In the genomic region with DNA sequence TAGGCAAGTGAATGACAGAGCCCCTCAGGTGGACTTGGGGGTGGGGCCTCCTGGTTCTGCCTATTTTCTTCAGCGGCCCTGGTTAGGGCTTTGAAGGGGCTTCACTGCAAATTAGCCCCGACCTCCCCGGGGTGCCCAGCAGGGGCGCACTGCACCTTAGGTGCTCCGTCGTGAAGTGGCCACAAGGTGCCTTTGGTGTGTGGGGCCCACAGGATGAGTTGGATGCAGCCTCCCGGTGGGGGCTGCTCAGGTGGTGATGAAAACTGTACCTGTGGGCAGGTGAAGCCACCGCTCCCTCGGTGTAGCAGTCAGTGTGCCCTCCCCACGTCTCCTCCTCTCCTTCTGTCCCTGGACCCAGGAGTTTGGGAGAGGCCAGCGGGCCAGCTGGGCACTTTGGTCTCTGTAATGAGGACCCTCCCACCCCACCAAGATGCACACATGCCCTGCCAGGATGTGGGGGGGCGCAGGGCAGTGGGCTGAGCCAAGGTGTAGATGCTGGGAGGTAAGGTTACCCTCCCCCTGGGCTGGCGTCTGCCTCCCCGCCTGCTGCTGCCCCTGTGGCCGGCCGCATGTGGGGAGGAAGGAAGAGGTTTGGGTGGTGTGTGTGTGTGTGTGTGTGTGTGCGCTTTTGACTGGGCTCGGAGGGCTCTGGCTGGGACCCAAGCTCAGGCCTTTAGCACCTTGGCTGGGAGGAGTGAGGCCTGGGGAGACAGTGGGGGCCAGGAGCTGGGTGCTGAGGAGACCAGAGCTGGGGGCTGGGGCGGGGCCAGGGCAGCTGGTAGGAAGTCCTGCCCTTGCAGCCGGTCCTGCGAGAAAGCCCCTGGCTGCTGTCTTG, we compare ENCODE assay signal across 8 cellular contexts. TPM values are rescaled to one million over a fixed set of nuclear protein-coding genes. Genes with fewer than 3 reads are reported as not detected.
A peak's percentile ranks its signal among the peaks of the same experiment; 100 is the strongest.
DNase-seq lines count a peak whose midpoint lies in the region; ATAC-seq, FAIRE-seq and TF ChIP-seq lines count a peak whose summit lies in the region.

No MANE protein-coding gene starts in this region.

- CTCF ChIA-PET in T-cell (lab: Charles Lee) = interaction anchor here (0.6 to 1.0 kb wide), 6 partner anchors 10 to 1249 kb away, joined by 3 to 4 read pairs (median 3); a partner anchor contains a TSS

- H3K4me2 ChIP-seq in parathyroid adenoma (ENCODE audit: low read length) = no peak overlapping the region

- H3K27ac ChIP-seq in parathyroid adenoma = no peak overlapping the region

- no peak overlapping the region for H3K9ac ChIP-seq in parathyroid adenoma

- H3K9me3 Mint-ChIP-seq in T-cell = no peaks in the 10 kb centered on the region

- in situ Hi-C loops in GM13976 (cut with MboI; ENCODE audit: low sequenced_read_pairs, unreplicated experiment) = no loop called here

- DNase-seq in GM13976 (ENCODE audit: low spot score) = peak; percentile 71
- peak in 33 of 34 experiments; percentile 22 to 66 (median 53) for DNase-seq in T-cell
- DNase-seq in effector CD4-positive, alpha-beta T cell = peak; percentile 32
- DNase-seq in D721Med (ENCODE audit: insufficient read length, low spot score) = no peak
- no peak for DNase-seq in DMS114 treated with DMSO at 0.1 percent for 48 hours (lab: John Stamatoyannopoulos, UW; ENCODE audit: unreplicated experiment)
- DNase-seq in head of caudate nucleus = no peak
- no peak for DNase-seq in HK-2 (ENCODE audit: unreplicated experiment)

- POLR2A ChIA-PET in T-cell (lab: Charles Lee) = interaction anchor here in 1 of 2 donors (0.7 kb wide), 1 partner anchor 24 kb away, joined by 4 read pairs; no protein-coding TSS in a partner anchor

- peak overlapping the region in 1 of 2 donors; percentile 41 for H3K27ac Mint-ChIP-seq in T-cell

- no peak overlapping the region for H2AFZ ChIP-seq in parathyroid adenoma

- no peaks in the 10 kb centered on the region for H3K9me3 ChIP-seq in parathyroid adenoma (ENCODE audit: control insufficient read depth, low read length)

- no peak for FAIRE-seq in D721Med (lab: Jason Lieb, UNC)

- peak; percentile 53 to 78 (median 68) for ATAC-seq in T-cell (replicated peaks in 1 of 4)

- peak overlapping the region; percentile 6 to 73 (median 28) for H3K4me3 Mint-ChIP-seq in T-cell

- H3K36me3 ChIP-seq in parathyroid adenoma (ENCODE audit: control insufficient read depth, insufficient read depth, low read length) = no peaks in the 10 kb centered on the region

- no peaks in the 10 kb centered on the region for H3K27me3 ChIP-seq in parathyroid adenoma (ENCODE audit: control insufficient read depth, insufficient read depth, low read length)

- peaks cover 24 to 42% (median 29%) of the 10 kb centered on the region in 3 donors for H3K4me1 Mint-ChIP-seq in T-cell

- peak; percentile 9 for TF ChIP-seq CTCF in GM13976 (IDR thresholded peaks at IDR 0.05; ENCODE audit: borderline replicate concordance, control extremely low read depth, extremely low read depth, insufficient read depth, missing control alignments)
- peak; percentile 15 for TF ChIP-seq CTCF in parathyroid adenoma (IDR thresholded peaks at IDR 0.05)
- no peak for TF ChIP-seq CTCF in D721Med (IDR thresholded peaks at IDR 0.05; ENCODE audit: insufficient read depth, missing control alignments)

- H3K27me3 Mint-ChIP-seq in T-cell = no peaks in the 10 kb centered on the region

- peaks cover 88% of the 10 kb centered on the region for H3K79me2 ChIP-seq in parathyroid adenoma

- intact Hi-C loops in head of caudate nucleus (cut with DNase I) = no loop called here

- peaks cover 43% of the 10 kb centered on the region for H3K4me1 ChIP-seq in parathyroid adenoma

- no peaks in the 10 kb centered on the region for H3K36me3 Mint-ChIP-seq in T-cell

- no peak overlapping the region for H3K4me3 ChIP-seq in parathyroid adenoma (ENCODE audit: low read depth, low read length)

RNA-seq across cellular contexts. Expression of a gene that starts 55.6 kb away (rescaled TPM):
- total RNA-seq in T-cell = 10 to 100 TPM in 4 of 5 donors, 1 to 10 TPM in 1; 5.6 to 17.7 (median 14.5) TPM

Comparison
In these comparisons a context has a peak if more than half of its experiments do, and no peak if none do; other contexts are left out.
1. DNase-seq: peak in GM13976 (single experiment), T-cell (33 of 34) and effector CD4-positive, alpha-beta T cell (single experiment); none in D721Med (single experiment), DMS114 treated with DMSO at 0.1 percent for 48 hours (single experiment), head of caudate nucleus (0 of 42) and HK-2 (single experiment).